1 cellular context compared by ENCODE assay signal in genomic region chr2:105806994-105807393, GRCh38.
TF ChIP-seq lines count a peak whose summit lies in the region.

No MANE protein-coding gene starts in this region.

TF ChIP-seq in GM23338, 12 proteins besides CTCF, POLR2A, EP300 and RAD21 (continued from another document):
- no peak for TF ChIP-seq REST (IDR thresholded peaks at IDR 0.05; ENCODE audit: unreplicated experiment)
- no peak for TF ChIP-seq CREB1 (CRISPR knock-in tag; IDR thresholded peaks at IDR 0.05; ENCODE audit: low read depth)
- no peak for TF ChIP-seq EZH2 (IDR thresholded peaks at IDR 0.05; ENCODE audit: low read depth, unreplicated experiment)
- TF ChIP-seq ZNF331 (CRISPR knock-in tag; IDR thresholded peaks at IDR 0.05; ENCODE audit: low read depth), result no peak
- no peak for TF ChIP-seq JUNB (IDR thresholded peaks at IDR 0.05; ENCODE audit: unreplicated experiment)
- TF ChIP-seq EZH2phosphoT487 (IDR thresholded peaks at IDR 0.05; ENCODE audit: unreplicated experiment), result no peak
- no peak for TF ChIP-seq STAT1 (IDR thresholded peaks at IDR 0.05; ENCODE audit: unreplicated experiment)
- no peak for TF ChIP-seq POLR2AphosphoS5 (IDR thresholded peaks at IDR 0.05; ENCODE audit: low read depth)
- TF ChIP-seq ZNF462 (CRISPR knock-in tag; IDR thresholded peaks at IDR 0.05), result no peak
